In genomic region chr19:45444318-45445041, GRCh38 we compare ENCODE assay signal across 1 cellular context.
TF ChIP-seq lines count a peak whose summit lies in the region.

No MANE protein-coding gene starts in this region.

TF ChIP-seq in HepG2, 621 proteins besides CTCF, POLR2A, EP300 and RAD21 (continued from another document and continues in another):
- TF ChIP-seq SOX6 (IDR thresholded peaks at IDR 0.05) (no peak), SOX6 (CRISPR knock-in tag; IDR thresholded peaks at IDR 0.05) (peak; percentile 84), TFE3 (CRISPR knock-in tag; IDR thresholded peaks at IDR 0.05) (no peak), PATZ1 (CRISPR knock-in tag; IDR thresholded peaks at IDR 0.05) (peak; percentile 91), E2F1 (CRISPR knock-in tag; IDR thresholded peaks at IDR 0.05) (peak; percentile 72), ZBTB14 (CRISPR knock-in tag; IDR thresholded peaks at IDR 0.05) (peak; percentile 78), TFDP1 (CRISPR knock-in tag; IDR thresholded peaks at IDR 0.05; ENCODE audit: borderline replicate concordance) (peak; percentile 66; the same call in 1 of the 2 replicates), ZNF274 (CRISPR knock-in tag; IDR thresholded peaks at IDR 0.05) (peak; percentile 17; the same call in 1 of the 2 replicates), SNAPC5 (CRISPR knock-in tag; IDR thresholded peaks at IDR 0.05; ENCODE audit: borderline replicate concordance) (no peak; the same call in 1 of the 2 replicates), SOX13 (IDR thresholded peaks at IDR 0.05) (no peak), SOX13 (CRISPR knock-in tag; conservative IDR thresholded peaks at IDR 0.05 in 1 of 2, IDR thresholded peaks at IDR 0.05 in 1 of 2) (peak in 1 of 2 experiments; percentile 79; a peak in 2 of 4 replicates), ZNF770 (CRISPR knock-in tag; IDR thresholded peaks at IDR 0.05) (peak; percentile 86), DR1 (CRISPR knock-in tag; IDR thresholded peaks at IDR 0.05) (0 out of 2 replicates have a peak, but pooled peaks have one; percentile 38), ARID3A (IDR thresholded peaks at IDR 0.05; ENCODE audit: low read depth, low read length) (no peak), HNF4A (CRISPR knock-in tag; IDR thresholded peaks at IDR 0.05) (peak; percentile 31; the same call in 1 of the 2 replicates), ZSCAN5A (CRISPR knock-in tag; IDR thresholded peaks at IDR 0.05; ENCODE audit: borderline replicate concordance) (no peak), NCOR1 (IDR thresholded peaks at IDR 0.05; ENCODE audit: borderline replicate concordance, low read length) (no peak), RXRB (CRISPR knock-in tag; IDR thresholded peaks at IDR 0.05; ENCODE audit: borderline replicate concordance) (peak; percentile 50; the same call in 1 of the 2 replicates), RFX3 (CRISPR knock-in tag; IDR thresholded peaks at IDR 0.05) (peak; percentile 86), CHD4 (IDR thresholded peaks at IDR 0.05; ENCODE audit: borderline replicate concordance, low read length) (peak; percentile 69; the same call in 1 of the 2 replicates), ZNF276 (CRISPR knock-in tag; IDR thresholded peaks at IDR 0.05; ENCODE audit: low read depth) (0 out of 2 replicates have a peak, but pooled peaks have one; percentile 43), ZFP36L2 (CRISPR knock-in tag; IDR thresholded peaks at IDR 0.05) (no peak), MAZ (IDR thresholded peaks at IDR 0.05; ENCODE audit: borderline replicate concordance, low read depth, low read length) (peak; percentile 16; the same call in 1 of the 2 replicates), MAZ (CRISPR knock-in tag; IDR thresholded peaks at IDR 0.05; ENCODE audit: low read depth) (peak; percentile 28; the same call in 1 of the 2 replicates), ZNF317 (CRISPR knock-in tag; IDR thresholded peaks at IDR 0.05) (0 out of 2 replicates have a peak, but pooled peaks have one; percentile 13), ZNF232 (CRISPR knock-in tag; IDR thresholded peaks at IDR 0.05; ENCODE audit: borderline replicate concordance) (peak; percentile 66; the same call in 1 of the 2 replicates), MED1 (CRISPR knock-in tag; IDR thresholded peaks at IDR 0.05) (peak; percentile 48; the same call in 1 of the 2 replicates), MZF1 (CRISPR knock-in tag; IDR thresholded peaks at IDR 0.05; ENCODE audit: borderline replicate concordance) (no peak), ZFX (CRISPR knock-in tag; IDR thresholded peaks at IDR 0.05; ENCODE audit: low read depth) (peak; percentile 92), HOXA3 (CRISPR knock-in tag; IDR thresholded peaks at IDR 0.05) (peak; percentile 54; the same call in 1 of the 2 replicates), MYPOP (CRISPR knock-in tag; IDR thresholded peaks at IDR 0.05) (peak; percentile 61; the same call in 1 of the 2 replicates), SKIL (CRISPR knock-in tag; IDR thresholded peaks at IDR 0.05; ENCODE audit: borderline replicate concordance) (peak; percentile 79; the same call in 1 of the 2 replicates), SP140L (CRISPR knock-in tag; IDR thresholded peaks at IDR 0.05; ENCODE audit: borderline replicate concordance) (no peak), TARDBP (CRISPR knock-in tag; IDR thresholded peaks at IDR 0.05) (peak; percentile 63; the same call in 1 of the 2 replicates), KDM5A (IDR thresholded peaks at IDR 0.05; ENCODE audit: borderline replicate concordance, low read length) (no peak), NFKB2 (CRISPR knock-in tag; IDR thresholded peaks at IDR 0.05; ENCODE audit: borderline replicate concordance) (peak; percentile 43; the same call in 1 of the 2 replicates), HES4 (CRISPR knock-in tag; IDR thresholded peaks at IDR 0.05; ENCODE audit: borderline replicate concordance) (no peak), ZFY (CRISPR knock-in tag; IDR thresholded peaks at IDR 0.05) (peak; percentile 80), E2F5 (CRISPR knock-in tag; conservative IDR thresholded peaks at IDR 0.05) (0 out of 2 replicates have a peak, but pooled peaks have one; percentile 44), SP4 (CRISPR knock-in tag; IDR thresholded peaks at IDR 0.05) (peak; percentile 46; the same call in 1 of the 2 replicates)
